Comparison of ENCODE assay signal across 20 cellular contexts in the genomic region with DNA sequence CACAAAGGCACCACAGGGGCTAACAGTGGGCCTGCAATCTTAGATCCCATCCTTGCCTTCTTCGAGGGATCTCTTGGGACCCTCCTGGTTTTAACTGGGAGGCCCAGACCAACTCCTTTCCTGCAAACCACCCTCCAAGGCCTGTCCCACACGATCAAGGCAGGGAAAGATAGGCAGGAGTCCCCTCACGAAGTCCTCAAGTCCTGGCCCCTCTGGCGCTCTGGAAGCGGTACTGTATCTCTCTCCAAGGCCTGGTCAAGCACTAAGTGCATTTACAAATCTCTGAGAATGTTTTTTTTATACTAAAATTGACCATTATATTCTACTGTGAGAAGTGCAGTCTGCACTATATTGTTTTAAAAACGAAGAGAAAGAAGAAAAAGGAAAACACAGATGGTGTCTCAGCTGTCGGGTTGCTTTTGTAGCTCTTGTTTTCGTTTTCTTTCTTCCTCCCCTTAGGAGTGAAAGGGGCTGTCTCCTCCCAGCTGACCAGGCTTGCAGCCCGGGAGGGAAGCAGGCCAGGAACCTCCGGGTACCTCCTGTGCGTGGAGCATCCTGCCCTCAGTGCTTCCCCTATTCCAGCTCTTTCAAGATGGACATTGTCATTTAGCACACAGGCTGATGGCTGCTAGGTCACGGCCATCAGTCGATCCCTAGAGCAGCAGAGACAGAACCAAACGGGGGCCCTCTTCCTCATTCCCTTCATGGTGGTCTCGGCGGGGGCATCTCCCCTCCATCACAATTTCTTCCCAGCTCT. TPM values are rescaled to one million over a fixed set of nuclear protein-coding genes. Genes with fewer than 3 reads are reported as not detected.
DNase-seq lines count a peak whose midpoint lies in the region; ATAC-seq and TF ChIP-seq lines count a peak whose summit lies in the region.
"Had no signal": no experiment of that assay in that cellular context is flagged by ENCODE, and none has a peak within 500 bp of the region (broad histone marks: within the 10 kb centered on the region; RNA-seq: fewer than 3 reads in every experiment).

No MANE protein-coding gene starts in this region.

- H3K9ac ChIP-seq in endodermal cell (ENCODE audit: extremely low read depth, low read length, poor library complexity, severe bottlenecking), result no peak overlapping the region

- H3K27me3 Mint-ChIP-seq in endodermal cell (ENCODE audit: insufficient read depth) (no peaks in the 10 kb centered on the region), nephron (ENCODE audit: low read depth) (peaks cover 15% of the 10 kb centered on the region), type B pancreatic cell (peaks cover 3% of the 10 kb centered on the region), endothelial cell (ENCODE audit: unreplicated experiment) (peaks cover 9% of the 10 kb centered on the region)
- H3K27me3 Mint-ChIP-seq: activated CD8-positive, alpha-beta T cell treated with anti-CD3 and anti-CD28 coated beads for 36 hours; IgD-negative memory B cell had no signal

- H3K27me3 ChIP-seq in endodermal cell (ENCODE audit: control insufficient read depth, insufficient read depth, low read length, poor library complexity, severe bottlenecking), result no peaks in the 10 kb centered on the region
- H3K27me3 ChIP-seq in right atrium auricular region, result no peaks in the 10 kb centered on the region
- H3K27me3 ChIP-seq: body of pancreas had no signal

- DNase-seq in cardiac septum (ENCODE audit: low spot score) (peak; percentile 22), left cardiac atrium (no peak), endodermal cell (peak; percentile 46), type B pancreatic cell (ENCODE audit: extremely low spot score, unreplicated experiment) (peak; percentile 40), endothelial cell (ENCODE audit: low spot score) (no peak), right atrium auricular region (ENCODE audit: low spot score) (no peak), activated gamma-delta T cell treated with Interleukin-2 at 50 U/mL for 16 hours (no peak)
- DNase-seq: activated CD8-positive, alpha-beta T cell treated with anti-CD3 and anti-CD28 coated beads for 36 hours; body of pancreas; effector CD8-positive, alpha-beta T cell; GF-D8; mammary epithelial cell; NCI-H2107; NCI-H82; stimulated activated naive CD8-positive, alpha-beta T cell treated with anti-CD3 and anti-CD28 coated beads, Interleukin-15, Interleukin-2, amounts not matched to agents 100 U/mL and 50 U/mL, for 24 hours had no signal

- H3K9me3 Mint-ChIP-seq in endodermal cell (no peaks in the 10 kb centered on the region), nephron (no peaks in the 10 kb centered on the region), type B pancreatic cell (no peaks in the 10 kb centered on the region), endothelial cell (ENCODE audit: unreplicated experiment) (no peaks in the 10 kb centered on the region)
- H3K9me3 Mint-ChIP-seq: activated CD8-positive, alpha-beta T cell treated with anti-CD3 and anti-CD28 coated beads for 36 hours; IgD-negative memory B cell had no signal

- no peak for ATAC-seq in left cardiac atrium
- ATAC-seq: activated CD8-positive, alpha-beta T cell treated with anti-CD3 and anti-CD28 coated beads for 36 hours; body of pancreas; Panc1; stimulated activated naive CD8-positive, alpha-beta T cell treated with anti-CD3 and anti-CD28 coated beads, Interleukin-15, Interleukin-2, amounts not matched to agents 100 U/mL and 50 U/mL, for 24 hours had no signal

- intact Hi-C loops in cardiac septum (cut with DNase I) (loop anchor here (10.0 kb wide), 1 partner anchor 345 kb away; no protein-coding TSS in a partner anchor), left cardiac atrium (cut with DNase I) (loop anchor here in 1 of 2 donors (5.0 to 10.0 kb wide), 2 partner anchors 55 to 253 kb away; a partner anchor contains a TSS)

- peaks cover 11% of the 10 kb centered on the region for H3K4me1 Mint-ChIP-seq in endodermal cell
- H3K4me1 Mint-ChIP-seq in nephron, result peaks cover 15% of the 10 kb centered on the region
- no peaks in the 10 kb centered on the region for H3K4me1 Mint-ChIP-seq in type B pancreatic cell (ENCODE audit: unreplicated experiment)
- H3K4me1 Mint-ChIP-seq in endothelial cell (ENCODE audit: unreplicated experiment), result peaks cover 14% of the 10 kb centered on the region

- no peak overlapping the region for H3K4me3 Mint-ChIP-seq in endodermal cell
- no peak overlapping the region for H3K4me3 Mint-ChIP-seq in nephron
- H3K4me3 Mint-ChIP-seq in type B pancreatic cell, result no peak overlapping the region
- no peak overlapping the region for H3K4me3 Mint-ChIP-seq in endothelial cell (ENCODE audit: unreplicated experiment)
- H3K4me3 Mint-ChIP-seq: activated CD8-positive, alpha-beta T cell treated with anti-CD3 and anti-CD28 coated beads for 36 hours; IgD-negative memory B cell had no signal

- H3K9me3 ChIP-seq in endodermal cell (ENCODE audit: control insufficient read depth, low read length) (no peaks in the 10 kb centered on the region), right atrium auricular region (no peaks in the 10 kb centered on the region)
- H3K9me3 ChIP-seq: body of pancreas, Caco-2 had no signal

- H3K4me3 ChIP-seq in endodermal cell (ENCODE audit: low read length) (no peak overlapping the region), right atrium auricular region (no peak overlapping the region)
- H3K4me3 ChIP-seq: body of pancreas, skin epidermis had no signal

- H3K4me1 ChIP-seq in endodermal cell (ENCODE audit: control insufficient read depth, insufficient read depth, low read length), result no peaks in the 10 kb centered on the region
- peaks cover 0 to 13% of the 10 kb centered on the region in 2 donors for H3K4me1 ChIP-seq in right atrium auricular region

- WGBS in endodermal cell (ENCODE audit: insufficient coverage in 1 of 2, insufficient read length in 1 of 2), 2 experiments, result 86 to 92% methylated on average over 5 to 16 of the region's 16 CpGs

- H3K27ac Mint-ChIP-seq in endodermal cell, result no peak overlapping the region
- H3K27ac Mint-ChIP-seq in nephron, result peak overlapping the region in 2 of 3 experiments; percentile 51 to 77
- H3K27ac Mint-ChIP-seq in type B pancreatic cell, result no peak overlapping the region
- H3K27ac Mint-ChIP-seq in endothelial cell (ENCODE audit: unreplicated experiment), result no peak overlapping the region
- H3K27ac Mint-ChIP-seq: activated CD8-positive, alpha-beta T cell treated with anti-CD3 and anti-CD28 coated beads for 36 hours; IgD-negative memory B cell had no signal

- no peak for TF ChIP-seq CTCF in endodermal cell (conservative IDR thresholded peaks at IDR 0.05)
- no peak for TF ChIP-seq CTCF in nephron (IDR thresholded peaks at IDR 0.05; ENCODE audit: unreplicated experiment in 3 of 3)
- no peak for TF ChIP-seq CTCF in type B pancreatic cell (conservative IDR thresholded peaks at IDR 0.05)
- TF ChIP-seq CTCF in endothelial cell (IDR thresholded peaks at IDR 0.05; ENCODE audit: unreplicated experiment), result no peak
- TF ChIP-seq CTCF in right atrium auricular region (IDR thresholded peaks at IDR 0.05), result no peak

- no peak overlapping the region for H3K27ac ChIP-seq in endodermal cell (ENCODE audit: low read depth, low read length)
- no peak overlapping the region for H3K27ac ChIP-seq in right atrium auricular region
- H3K27ac ChIP-seq: body of pancreas, skin epidermis had no signal

- H3K36me3 Mint-ChIP-seq in endodermal cell (ENCODE audit: low read depth) (peaks cover 11% of the 10 kb centered on the region), nephron (ENCODE audit: low read depth) (no peaks in the 10 kb centered on the region), type B pancreatic cell (no peaks in the 10 kb centered on the region), endothelial cell (ENCODE audit: low read depth, unreplicated experiment) (peaks cover 2% of the 10 kb centered on the region)
- H3K36me3 Mint-ChIP-seq: IgD-negative memory B cell had no signal

- H3K36me3 ChIP-seq in endodermal cell (ENCODE audit: control insufficient read depth, insufficient read depth, low read length) (peaks cover 10% of the 10 kb centered on the region), right atrium auricular region (no peaks in the 10 kb centered on the region)

RNA-seq across cellular contexts. Expression of a gene that starts 56.7 kb away (rescaled TPM):
- total RNA-seq in cardiac septum (7.8 TPM), left cardiac atrium (10 to 100 TPM; 14.5 to 21.8 TPM), endodermal cell (10 to 100 TPM; 21.6 to 24.4 TPM), type B pancreatic cell (ENCODE audit: low replicate concordance) (7.9 and 11.5 TPM in 2 replicates), endothelial cell (ENCODE audit: unreplicated experiment) (14.2 TPM), right atrium auricular region (10 to 100 TPM; 23.6 to 32.4 TPM)
- 8.7 TPM for polyA plus RNA-seq in endodermal cell (2013, experiment 1 of 2)
- polyA plus RNA-seq in endodermal cell (2013, experiment 2 of 2), result 8.7 TPM

Comparison
In these comparisons a context has a peak if more than half of its experiments do, and no peak if none do; other contexts are left out.
1. DNase-seq: peak in cardiac septum (single experiment), endodermal cell (single experiment) and type B pancreatic cell (single experiment); none in left cardiac atrium (single experiment), endothelial cell (single experiment), right atrium auricular region (single experiment) and activated gamma-delta T cell treated with Interleukin-2 at 50 U/mL for 16 hours (single experiment).
2. H3K27ac Mint-ChIP-seq: peak in nephron (2 of 3); none in endodermal cell (single experiment), type B pancreatic cell (single experiment) and endothelial cell (single experiment).